ENCODE assay signal across 1 cellular context in the genomic region with DNA sequence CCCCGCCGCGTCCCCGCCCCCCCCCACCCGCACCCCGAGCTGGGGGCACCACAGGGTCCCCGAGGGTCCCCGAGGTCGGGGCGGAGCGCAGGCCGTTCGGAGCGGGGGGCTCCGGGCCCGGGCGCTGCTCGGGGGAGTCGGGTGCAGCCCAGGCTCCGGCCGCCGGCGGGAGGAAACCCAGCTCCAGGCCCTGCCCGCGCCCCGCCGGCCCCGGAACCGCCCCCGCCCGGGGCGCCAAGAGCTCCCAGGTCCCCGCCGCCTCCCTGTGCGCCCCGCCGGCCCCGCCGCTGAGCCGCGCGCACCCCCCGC.
TF ChIP-seq lines count a peak whose summit lies in the region.

No MANE protein-coding gene starts in this region.

TF ChIP-seq in GM23338, 12 proteins besides CTCF, POLR2A, EP300 and RAD21 (continued from another document):
- TF ChIP-seq, protein P1, sequence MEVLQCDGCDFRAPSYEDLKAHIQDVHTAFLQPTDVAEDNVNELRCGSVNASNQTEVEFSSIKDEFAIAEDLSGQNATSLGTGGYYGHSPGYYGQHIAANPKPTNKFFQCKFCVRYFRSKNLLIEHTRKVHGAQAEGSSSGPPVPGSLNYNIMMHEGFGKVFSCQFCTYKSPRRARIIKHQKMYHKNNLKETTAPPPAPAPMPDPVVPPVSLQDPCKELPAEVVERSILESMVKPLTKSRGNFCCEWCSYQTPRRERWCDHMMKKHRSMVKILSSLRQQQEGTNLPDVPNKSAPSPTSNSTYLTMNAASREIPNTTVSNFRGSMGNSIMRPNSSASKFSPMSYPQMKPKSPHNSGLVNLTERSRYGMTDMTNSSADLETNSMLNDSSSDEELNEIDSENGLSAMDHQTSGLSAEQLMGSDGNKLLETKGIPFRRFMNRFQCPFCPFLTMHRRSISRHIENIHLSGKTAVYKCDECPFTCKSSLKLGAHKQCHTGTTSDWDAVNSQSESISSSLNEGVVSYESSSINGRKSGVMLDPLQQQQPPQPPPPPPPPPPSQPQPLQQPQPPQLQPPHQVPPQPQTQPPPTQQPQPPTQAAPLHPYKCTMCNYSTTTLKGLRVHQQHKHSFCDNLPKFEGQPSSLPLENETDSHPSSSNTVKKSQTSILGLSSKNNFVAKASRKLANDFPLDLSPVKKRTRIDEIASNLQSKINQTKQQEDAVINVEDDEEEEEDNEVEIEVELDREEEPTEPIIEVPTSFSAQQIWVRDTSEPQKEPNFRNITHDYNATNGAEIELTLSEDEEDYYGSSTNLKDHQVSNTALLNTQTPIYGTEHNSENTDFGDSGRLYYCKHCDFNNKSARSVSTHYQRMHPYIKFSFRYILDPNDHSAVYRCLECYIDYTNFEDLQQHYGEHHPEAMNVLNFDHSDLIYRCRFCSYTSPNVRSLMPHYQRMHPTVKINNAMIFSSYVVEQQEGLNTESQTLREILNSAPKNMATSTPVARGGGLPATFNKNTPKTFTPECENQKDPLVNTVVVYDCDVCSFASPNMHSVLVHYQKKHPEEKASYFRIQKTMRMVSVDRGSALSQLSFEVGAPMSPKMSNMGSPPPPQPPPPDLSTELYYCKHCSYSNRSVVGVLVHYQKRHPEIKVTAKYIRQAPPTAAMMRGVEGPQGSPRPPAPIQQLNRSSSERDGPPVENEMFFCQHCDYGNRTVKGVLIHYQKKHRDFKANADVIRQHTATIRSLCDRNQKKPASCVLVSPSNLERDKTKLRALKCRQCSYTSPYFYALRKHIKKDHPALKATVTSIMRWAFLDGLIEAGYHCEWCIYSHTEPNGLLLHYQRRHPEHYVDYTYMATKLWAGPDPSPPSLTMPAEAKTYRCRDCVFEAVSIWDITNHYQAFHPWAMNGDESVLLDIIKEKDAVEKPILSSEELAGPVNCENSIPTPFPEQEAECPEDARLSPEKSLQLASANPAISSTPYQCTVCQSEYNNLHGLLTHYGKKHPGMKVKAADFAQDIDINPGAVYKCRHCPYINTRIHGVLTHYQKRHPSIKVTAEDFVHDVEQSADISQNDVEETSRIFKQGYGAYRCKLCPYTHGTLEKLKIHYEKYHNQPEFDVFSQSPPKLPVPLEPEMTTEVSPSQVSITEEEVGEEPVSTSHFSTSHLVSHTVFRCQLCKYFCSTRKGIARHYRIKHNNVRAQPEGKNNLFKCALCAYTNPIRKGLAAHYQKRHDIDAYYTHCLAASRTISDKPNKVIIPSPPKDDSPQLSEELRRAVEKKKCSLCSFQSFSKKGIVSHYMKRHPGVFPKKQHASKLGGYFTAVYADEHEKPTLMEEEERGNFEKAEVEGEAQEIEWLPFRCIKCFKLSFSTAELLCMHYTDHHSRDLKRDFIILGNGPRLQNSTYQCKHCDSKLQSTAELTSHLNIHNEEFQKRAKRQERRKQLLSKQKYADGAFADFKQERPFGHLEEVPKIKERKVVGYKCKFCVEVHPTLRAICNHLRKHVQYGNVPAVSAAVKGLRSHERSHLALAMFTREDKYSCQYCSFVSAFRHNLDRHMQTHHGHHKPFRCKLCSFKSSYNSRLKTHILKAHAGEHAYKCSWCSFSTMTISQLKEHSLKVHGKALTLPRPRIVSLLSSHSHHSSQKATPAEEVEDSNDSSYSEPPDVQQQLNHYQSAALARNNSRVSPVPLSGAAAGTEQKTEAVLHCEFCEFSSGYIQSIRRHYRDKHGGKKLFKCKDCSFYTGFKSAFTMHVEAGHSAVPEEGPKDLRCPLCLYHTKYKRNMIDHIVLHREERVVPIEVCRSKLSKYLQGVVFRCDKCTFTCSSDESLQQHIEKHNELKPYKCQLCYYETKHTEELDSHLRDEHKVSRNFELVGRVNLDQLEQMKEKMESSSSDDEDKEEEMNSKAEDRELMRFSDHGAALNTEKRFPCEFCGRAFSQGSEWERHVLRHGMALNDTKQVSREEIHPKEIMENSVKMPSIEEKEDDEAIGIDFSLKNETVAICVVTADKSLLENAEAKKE (CRISPR knock-in tag; IDR thresholded peaks at IDR 0.05): no peak
- TF ChIP-seq, protein P2, sequence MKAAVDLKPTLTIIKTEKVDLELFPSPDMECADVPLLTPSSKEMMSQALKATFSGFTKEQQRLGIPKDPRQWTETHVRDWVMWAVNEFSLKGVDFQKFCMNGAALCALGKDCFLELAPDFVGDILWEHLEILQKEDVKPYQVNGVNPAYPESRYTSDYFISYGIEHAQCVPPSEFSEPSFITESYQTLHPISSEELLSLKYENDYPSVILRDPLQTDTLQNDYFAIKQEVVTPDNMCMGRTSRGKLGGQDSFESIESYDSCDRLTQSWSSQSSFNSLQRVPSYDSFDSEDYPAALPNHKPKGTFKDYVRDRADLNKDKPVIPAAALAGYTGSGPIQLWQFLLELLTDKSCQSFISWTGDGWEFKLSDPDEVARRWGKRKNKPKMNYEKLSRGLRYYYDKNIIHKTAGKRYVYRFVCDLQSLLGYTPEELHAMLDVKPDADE (IDR thresholded peaks at IDR 0.05): no peak
- TF ChIP-seq, protein P3, sequence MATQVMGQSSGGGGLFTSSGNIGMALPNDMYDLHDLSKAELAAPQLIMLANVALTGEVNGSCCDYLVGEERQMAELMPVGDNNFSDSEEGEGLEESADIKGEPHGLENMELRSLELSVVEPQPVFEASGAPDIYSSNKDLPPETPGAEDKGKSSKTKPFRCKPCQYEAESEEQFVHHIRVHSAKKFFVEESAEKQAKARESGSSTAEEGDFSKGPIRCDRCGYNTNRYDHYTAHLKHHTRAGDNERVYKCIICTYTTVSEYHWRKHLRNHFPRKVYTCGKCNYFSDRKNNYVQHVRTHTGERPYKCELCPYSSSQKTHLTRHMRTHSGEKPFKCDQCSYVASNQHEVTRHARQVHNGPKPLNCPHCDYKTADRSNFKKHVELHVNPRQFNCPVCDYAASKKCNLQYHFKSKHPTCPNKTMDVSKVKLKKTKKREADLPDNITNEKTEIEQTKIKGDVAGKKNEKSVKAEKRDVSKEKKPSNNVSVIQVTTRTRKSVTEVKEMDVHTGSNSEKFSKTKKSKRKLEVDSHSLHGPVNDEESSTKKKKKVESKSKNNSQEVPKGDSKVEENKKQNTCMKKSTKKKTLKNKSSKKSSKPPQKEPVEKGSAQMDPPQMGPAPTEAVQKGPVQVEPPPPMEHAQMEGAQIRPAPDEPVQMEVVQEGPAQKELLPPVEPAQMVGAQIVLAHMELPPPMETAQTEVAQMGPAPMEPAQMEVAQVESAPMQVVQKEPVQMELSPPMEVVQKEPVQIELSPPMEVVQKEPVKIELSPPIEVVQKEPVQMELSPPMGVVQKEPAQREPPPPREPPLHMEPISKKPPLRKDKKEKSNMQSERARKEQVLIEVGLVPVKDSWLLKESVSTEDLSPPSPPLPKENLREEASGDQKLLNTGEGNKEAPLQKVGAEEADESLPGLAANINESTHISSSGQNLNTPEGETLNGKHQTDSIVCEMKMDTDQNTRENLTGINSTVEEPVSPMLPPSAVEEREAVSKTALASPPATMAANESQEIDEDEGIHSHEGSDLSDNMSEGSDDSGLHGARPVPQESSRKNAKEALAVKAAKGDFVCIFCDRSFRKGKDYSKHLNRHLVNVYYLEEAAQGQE (IDR thresholded peaks at IDR 0.05; ENCODE audit: unreplicated experiment): no peak
- TF ChIP-seq EZH2phosphoT487 (IDR thresholded peaks at IDR 0.05; ENCODE audit: unreplicated experiment) (no peak), NANOG (IDR thresholded peaks at IDR 0.05; ENCODE audit: borderline replicate concordance) (no peak), STAT1 (IDR thresholded peaks at IDR 0.05; ENCODE audit: unreplicated experiment) (no peak), EZH2 (IDR thresholded peaks at IDR 0.05; ENCODE audit: low read depth, unreplicated experiment) (no peak)
